In the genomic region with DNA sequence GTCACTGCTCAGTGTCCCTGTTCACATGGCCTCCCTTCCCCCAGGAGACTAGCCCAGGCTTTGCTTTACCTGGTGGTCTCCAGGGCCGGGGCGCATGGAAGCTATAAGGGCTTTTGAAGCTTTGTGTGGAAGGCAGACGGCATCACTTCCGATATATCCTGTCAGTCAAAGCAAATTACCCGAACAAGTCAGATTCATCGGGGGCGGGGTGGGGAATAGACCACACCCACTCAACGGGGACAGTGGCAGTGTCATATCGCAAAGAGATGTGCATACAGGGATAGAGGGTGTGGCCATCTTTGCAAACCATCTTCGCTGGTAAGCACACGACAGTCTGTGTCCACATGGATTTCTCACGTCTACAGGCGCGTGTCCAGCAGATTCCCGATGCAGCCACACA, we compare ENCODE assay signal across 23 cellular contexts.
"Had no signal": no experiment of that assay in that cellular context is flagged by ENCODE, and none has a peak within 500 bp of the region (broad histone marks: within the 10 kb centered on the region; RNA-seq: fewer than 3 reads in every experiment).

No MANE protein-coding gene starts in this region.

- FAIRE-seq: HTR-8/SVneo, RCC 7860 had no signal

- DNase-seq: Karpas-422, KBM-7, MG63, NCI-H1092, NCI-H1105 treated with DMSO at 0.1 percent for 48 hours, NCI-H1417 treated with DMSO at 0.1 percent for 48 hours, NCI-H146, NCI-H1694 treated with DMSO at 0.1 percent for 48 hours, NCI-H2029 treated with DMSO at 0.1 percent for 48 hours, NCI-H2171 treated with DMSO at 0.1 percent for 48 hours, NCI-H345, NCI-H446 treated with DMSO at 0.1 percent for 48 hours, NCI-H510A treated with DMSO at 0.1 percent for 48 hours, NCI-H526, NCI-H774, Right ventricle myocardium superior, RPMI8226, SIG-M5 had no signal

- H3K4me3 ChIP-seq: MG63, SJSA1, SK-N-MC had no signal

- H3K27me3 ChIP-seq: MG63, SJSA1 had no signal

- H3K27ac ChIP-seq: HL-60, SJSA1, SK-N-MC had no signal

- H3K4me1 ChIP-seq: SJSA1 had no signal

- H3K9me3 ChIP-seq: MG63, SJSA1 had no signal

- H3K36me3 ChIP-seq: MG63, SJSA1 had no signal
